Comparison of ENCODE assay signal across 12 cellular contexts in the genomic region with DNA sequence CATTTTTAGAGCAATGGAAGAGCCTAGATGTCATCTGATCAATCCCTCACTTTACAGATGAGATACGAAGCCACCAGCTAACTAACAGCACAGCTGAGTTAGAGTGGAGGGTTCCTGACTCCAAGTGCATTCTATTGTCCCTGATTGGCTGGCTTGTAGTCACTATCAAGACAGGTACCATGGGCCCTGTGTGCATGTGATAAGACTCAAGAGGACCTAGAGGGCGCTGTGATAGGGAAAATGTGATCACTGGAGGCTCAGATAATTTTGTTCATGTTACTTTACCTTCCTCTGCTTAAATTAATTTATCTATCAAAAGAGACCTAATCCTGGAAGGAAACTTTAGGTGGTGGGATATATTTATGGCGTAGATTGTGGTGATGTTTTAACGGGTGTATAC. TPM values are rescaled to one million over a fixed set of nuclear protein-coding genes. Genes with fewer than 3 reads are reported as not detected.
DNase-seq lines count a peak whose midpoint lies in the region; ATAC-seq, FAIRE-seq and TF ChIP-seq lines count a peak whose summit lies in the region.
"Had no signal": no experiment of that assay in that cellular context is flagged by ENCODE, and none has a peak within 500 bp of the region (broad histone marks: within the 10 kb centered on the region; RNA-seq: fewer than 3 reads in every experiment).

No MANE protein-coding gene starts in this region.

- TF ChIP-seq POLR2A in gastrocnemius medialis (IDR thresholded peaks at IDR 0.05): no peak

- H3K27ac Mint-ChIP-seq in activated CD4-positive, alpha-beta T cell treated with anti-CD3 and anti-CD28 coated beads, Interleukin-2, amount 10 ng/mL, durations not matched to agents 7 days and 5 days: no peak overlapping the region
- peak overlapping the region; percentile 97 for H3K27ac Mint-ChIP-seq in chondrocyte (ENCODE audit: unreplicated experiment)
- no peak overlapping the region for H3K27ac Mint-ChIP-seq in activated T-helper 1 cell treated with anti-CD3 and anti-CD28 coated beads, Interleukin-12 subunit alpha, Interleukin-12 subunit beta, Interleukin-2, Interleukin-4 antibody, amounts not matched to agents 30 ng/mL and 10 ng/mL and 1 ng/mL, durations not matched to agents 14 hours and 24 hours and 36 hours

- no peaks in the 10 kb centered on the region for H3F3A ChIP-seq in Loucy (ENCODE audit: low read depth)

- TF ChIP-seq CTCF in Loucy (conservative IDR thresholded peaks at IDR 0.05; ENCODE audit: low read length): peak; percentile 69
- TF ChIP-seq CTCF in chondrocyte (IDR thresholded peaks at IDR 0.05): peak; percentile 65
- no peak for TF ChIP-seq CTCF in gastrocnemius medialis (IDR thresholded peaks at IDR 0.05 in 4 of 5, conservative IDR thresholded peaks at IDR 0.05 in 1 of 5)

- no peak for FAIRE-seq in small intestine (lab: Jason Lieb, UNC)

- H3K27ac ChIP-seq in small intestine (ENCODE audit: low read depth in 1 of 2, low read length in 1 of 2): no peak overlapping the region
- no peak overlapping the region for H3K27ac ChIP-seq in gastrocnemius medialis
- H3K27ac ChIP-seq: neutrophil, suprapubic skin had no signal

- H3K36me3 Mint-ChIP-seq in activated CD4-positive, alpha-beta T cell treated with anti-CD3 and anti-CD28 coated beads, Interleukin-2, amount 10 ng/mL, durations not matched to agents 7 days and 5 days (ENCODE audit: low read depth): no peaks in the 10 kb centered on the region
- peaks cover 4% of the 10 kb centered on the region for H3K36me3 Mint-ChIP-seq in chondrocyte (ENCODE audit: low read depth)
- H3K36me3 Mint-ChIP-seq in activated T-helper 1 cell treated with anti-CD3 and anti-CD28 coated beads, Interleukin-12 subunit alpha, Interleukin-12 subunit beta, Interleukin-2, Interleukin-4 antibody, amounts not matched to agents 30 ng/mL and 10 ng/mL and 1 ng/mL, durations not matched to agents 14 hours and 24 hours and 36 hours (ENCODE audit: low read depth): no peaks in the 10 kb centered on the region

- H3K27me3 ChIP-seq in Loucy (ENCODE audit: insufficient read depth, low read length, poor library complexity, severe bottlenecking) (no peaks in the 10 kb centered on the region), small intestine (ENCODE audit: control insufficient read depth in 2 of 2, insufficient read depth in 2 of 2, low read length in 2 of 2) (no peaks in the 10 kb centered on the region), gastrocnemius medialis (no peaks in the 10 kb centered on the region)
- H3K27me3 ChIP-seq: neutrophil, suprapubic skin had no signal

- peaks cover 14% of the 10 kb centered on the region for H3K9me3 Mint-ChIP-seq in activated CD4-positive, alpha-beta T cell treated with anti-CD3 and anti-CD28 coated beads, Interleukin-2, amount 10 ng/mL, durations not matched to agents 7 days and 5 days
- H3K9me3 Mint-ChIP-seq in chondrocyte (ENCODE audit: low read depth): peaks cover 8% of the 10 kb centered on the region
- peaks cover 18% of the 10 kb centered on the region for H3K9me3 Mint-ChIP-seq in activated T-helper 1 cell treated with anti-CD3 and anti-CD28 coated beads, Interleukin-12 subunit alpha, Interleukin-12 subunit beta, Interleukin-2, Interleukin-4 antibody, amounts not matched to agents 30 ng/mL and 10 ng/mL and 1 ng/mL, durations not matched to agents 14 hours and 24 hours and 36 hours

- in situ Hi-C loops in gastrocnemius medialis (cut with MboI; ENCODE audit: low sequenced_read_pairs in 4 of 4): loop anchor here in 1 of 4 donors (25.0 kb wide), 1 partner anchor 191 kb away; no protein-coding TSS in a partner anchor

- no peak overlapping the region for H3K9ac ChIP-seq in Loucy (ENCODE audit: low read depth, low read length, poor library complexity, severe bottlenecking)

- no peaks in the 10 kb centered on the region for H4K20me1 ChIP-seq in Loucy (ENCODE audit: insufficient read depth, low read length, poor library complexity, severe bottlenecking)

- H3K79me2 ChIP-seq in Loucy (ENCODE audit: insufficient read depth, low read length): no peaks in the 10 kb centered on the region

- H3K9me2 ChIP-seq in Loucy (replicated peaks; ENCODE audit: low read depth, low read length): no peaks in the 10 kb centered on the region

- H3K4me3 Mint-ChIP-seq in activated CD4-positive, alpha-beta T cell treated with anti-CD3 and anti-CD28 coated beads, Interleukin-2, amount 10 ng/mL, durations not matched to agents 7 days and 5 days: no peak overlapping the region
- peak overlapping the region; percentile 19 for H3K4me3 Mint-ChIP-seq in chondrocyte (ENCODE audit: unreplicated experiment)
- no peak overlapping the region for H3K4me3 Mint-ChIP-seq in activated T-helper 1 cell treated with anti-CD3 and anti-CD28 coated beads, Interleukin-12 subunit alpha, Interleukin-12 subunit beta, Interleukin-2, Interleukin-4 antibody, amounts not matched to agents 30 ng/mL and 10 ng/mL and 1 ng/mL, durations not matched to agents 14 hours and 24 hours and 36 hours

- H3K4me1 Mint-ChIP-seq in activated CD4-positive, alpha-beta T cell treated with anti-CD3 and anti-CD28 coated beads, Interleukin-2, amount 10 ng/mL, durations not matched to agents 7 days and 5 days: peaks cover 3% of the 10 kb centered on the region
- peaks cover 52% of the 10 kb centered on the region for H3K4me1 Mint-ChIP-seq in chondrocyte (ENCODE audit: low read depth)
- peaks cover 5% of the 10 kb centered on the region for H3K4me1 Mint-ChIP-seq in activated T-helper 1 cell treated with anti-CD3 and anti-CD28 coated beads, Interleukin-12 subunit alpha, Interleukin-12 subunit beta, Interleukin-2, Interleukin-4 antibody, amounts not matched to agents 30 ng/mL and 10 ng/mL and 1 ng/mL, durations not matched to agents 14 hours and 24 hours and 36 hours (ENCODE audit: low read depth)

- DNase-seq in activated CD4-positive, alpha-beta T cell treated with anti-CD3 and anti-CD28 coated beads, Interleukin-2, amount 10 ng/mL, durations not matched to agents 7 days and 5 days: peak; percentile 16
- no peak for DNase-seq in activated CD4-positive, alpha-beta T cell treated with anti-CD3 and anti-CD28 coated beads for 4 hours
- DNase-seq in chondrocyte (ENCODE audit: low spot score) (no peak), small intestine (peak; percentile 26), gastrocnemius medialis (no peak)
- no peak for DNase-seq in activated T-helper 1 cell treated with anti-CD3 and anti-CD28 coated beads, Interleukin-12 subunit alpha, Interleukin-12 subunit beta, Interleukin-2, Interleukin-4 antibody, amounts not matched to agents 30 ng/mL and 10 ng/mL and 1 ng/mL, durations not matched to agents 14 hours and 24 hours and 36 hours (ENCODE audit: low spot score)
- DNase-seq: Calu3, caudate nucleus had no signal

- intact Hi-C loops in gastrocnemius medialis (cut with DNase I; ENCODE audit: low total_unique reads): no loop called here
- intact Hi-C loops in activated T-helper 1 cell treated with anti-CD3 and anti-CD28 coated beads, Interleukin-12 subunit alpha, Interleukin-12 subunit beta, Interleukin-2, Interleukin-4 antibody, amounts not matched to agents 30 ng/mL and 10 ng/mL and 1 ng/mL, durations not matched to agents 14 hours and 24 hours and 36 hours (cut with micrococcal nuclease): no loop called here

- H3K4me1 ChIP-seq in Loucy (ENCODE audit: insufficient read depth, low read length, poor library complexity, severe bottlenecking) (no peaks in the 10 kb centered on the region), small intestine (ENCODE audit: control insufficient read depth in 2 of 2, insufficient read depth in 1 of 2, low read depth in 1 of 2, low read length in 1 of 2) (no peaks in the 10 kb centered on the region), gastrocnemius medialis (no peaks in the 10 kb centered on the region)
- H3K4me1 ChIP-seq: suprapubic skin had no signal

- ATAC-seq in gastrocnemius medialis (no peak), HG03460 (IDR thresholded peaks at IDR 0.05; ENCODE audit: unreplicated experiment) (no peak)

- 72 to 82% (median 80%) methylated on average over 4 of the region's 4 CpGs for WGBS in small intestine, 3 donors

- H3K4me3 ChIP-seq in Loucy (ENCODE audit: low read length, poor library complexity, severe bottlenecking) (no peak overlapping the region), small intestine (ENCODE audit: low read depth in 1 of 2, low read length in 2 of 2) (no peak overlapping the region), gastrocnemius medialis (no peak overlapping the region)
- H3K4me3 ChIP-seq: suprapubic skin had no signal

- H2AFZ ChIP-seq in Loucy (ENCODE audit: low read length): no peak overlapping the region

- CTCF ChIA-PET in activated CD4-positive, alpha-beta T cell treated with anti-CD3 and anti-CD28 coated beads, Interleukin-2, amount 10 ng/mL, durations not matched to agents 7 days and 5 days (lab: Charles Lee): no interaction called here

- no peaks in the 10 kb centered on the region; the same call in 1 of the 2 replicates for H3K9me3 ChIP-seq in Loucy (ENCODE audit: insufficient read depth, low read depth, low read length)
- no peaks in the 10 kb centered on the region for H3K9me3 ChIP-seq in small intestine (ENCODE audit: control insufficient read depth, low read depth)
- no peaks in the 10 kb centered on the region for H3K9me3 ChIP-seq in gastrocnemius medialis
- H3K9me3 ChIP-seq: neutrophil, suprapubic skin had no signal

- no peaks in the 10 kb centered on the region for H3K36me3 ChIP-seq in Loucy (ENCODE audit: insufficient read depth, low read length)
- H3K36me3 ChIP-seq in small intestine (ENCODE audit: control insufficient read depth in 2 of 2, insufficient read depth in 2 of 2, low read length in 2 of 2): no peaks in the 10 kb centered on the region
- H3K36me3 ChIP-seq in gastrocnemius medialis: no peaks in the 10 kb centered on the region
- H3K36me3 ChIP-seq: neutrophil, suprapubic skin had no signal

- no peaks in the 10 kb centered on the region for H3K27me3 Mint-ChIP-seq in activated CD4-positive, alpha-beta T cell treated with anti-CD3 and anti-CD28 coated beads, Interleukin-2, amount 10 ng/mL, durations not matched to agents 7 days and 5 days
- no peaks in the 10 kb centered on the region for H3K27me3 Mint-ChIP-seq in chondrocyte (ENCODE audit: low read depth)
- H3K27me3 Mint-ChIP-seq in activated T-helper 1 cell treated with anti-CD3 and anti-CD28 coated beads, Interleukin-12 subunit alpha, Interleukin-12 subunit beta, Interleukin-2, Interleukin-4 antibody, amounts not matched to agents 30 ng/mL and 10 ng/mL and 1 ng/mL, durations not matched to agents 14 hours and 24 hours and 36 hours (ENCODE audit: insufficient read depth): peaks cover 8% of the 10 kb centered on the region

- H3K4me2 ChIP-seq in Loucy (ENCODE audit: low read depth, low read length, poor library complexity, severe bottlenecking): no peak overlapping the region

- POLR2A ChIA-PET in activated CD4-positive, alpha-beta T cell treated with anti-CD3 and anti-CD28 coated beads, Interleukin-2, amount 10 ng/mL, durations not matched to agents 7 days and 5 days (lab: Charles Lee): no interaction called here

RNA-seq across cellular contexts. Expression of a gene that starts 19.5 kb away (rescaled TPM):
- 10 to 100 TPM; 28.0 to 31.5 TPM for total RNA-seq in activated CD4-positive, alpha-beta T cell treated with anti-CD3 and anti-CD28 coated beads, Interleukin-2, amount 10 ng/mL, durations not matched to agents 7 days and 5 days
- total RNA-seq in chondrocyte: 38.1 to 43.3 TPM (median 38.3 TPM) in 3 replicates
- 10 to 100 TPM in 2 of 3 donors, 1 to 10 TPM in 1; 7.6 to 14.1 (median 13.3) TPM for polyA plus RNA-seq in small intestine
- total RNA-seq in gastrocnemius medialis: 10 to 100 TPM; 18.3 to 31.9 (median 20.3) TPM
- total RNA-seq in activated T-helper 1 cell treated with anti-CD3 and anti-CD28 coated beads, Interleukin-12 subunit alpha, Interleukin-12 subunit beta, Interleukin-2, Interleukin-4 antibody, amounts not matched to agents 30 ng/mL and 10 ng/mL and 1 ng/mL, durations not matched to agents 14 hours and 24 hours and 36 hours: 27.1 and 30.5 TPM in 2 replicates

Comparison
In these comparisons a context has a peak if more than half of its experiments do, and no peak if none do; other contexts are left out.
1. DNase-seq: peak in activated CD4-positive, alpha-beta T cell treated with anti-CD3 and anti-CD28 coated beads, Interleukin-2, amount 10 ng/mL, durations not matched to agents 7 days and 5 days (single experiment) and small intestine (single experiment); none in activated CD4-positive, alpha-beta T cell treated with anti-CD3 and anti-CD28 coated beads for 4 hours (0 of 2), chondrocyte (single experiment), gastrocnemius medialis (0 of 2) and activated T-helper 1 cell treated with anti-CD3 and anti-CD28 coated beads, Interleukin-12 subunit alpha, Interleukin-12 subunit beta, Interleukin-2, Interleukin-4 antibody, amounts not matched to agents 30 ng/mL and 10 ng/mL and 1 ng/mL, durations not matched to agents 14 hours and 24 hours and 36 hours (single experiment).
2. CTCF ChIP-seq: peak in Loucy (single experiment) and chondrocyte (single experiment); none in gastrocnemius medialis (0 of 5).